ENCODE assay signal across 1 cellular context in genomic region chr5:39361306-39361705, GRCh38.
TF ChIP-seq lines count a peak whose summit lies in the region.

No MANE protein-coding gene starts in this region.

TF ChIP-seq in WTC11, 78 proteins besides CTCF, POLR2A, EP300 and RAD21 (continued from another document):
- TF ChIP-seq AR (CRISPR knock-in tag; IDR thresholded peaks at IDR 0.05) (no peak), RORB (CRISPR knock-in tag; IDR thresholded peaks at IDR 0.05) (no peak), MYBL2 (CRISPR knock-in tag; IDR thresholded peaks at IDR 0.05) (no peak), ETV6 (CRISPR knock-in tag; IDR thresholded peaks at IDR 0.05) (no peak)
